ENCODE assay signal across 16 cellular contexts in genomic region chr1:22487781-22488180, GRCh38. TPM values are rescaled to one million over a fixed set of nuclear protein-coding genes. Genes with fewer than 3 reads are reported as not detected.
DNase-seq lines count a peak whose midpoint lies in the region; ATAC-seq and TF ChIP-seq lines count a peak whose summit lies in the region.
"Had no signal": no experiment of that assay in that cellular context is flagged by ENCODE, and none has a peak within 500 bp of the region (broad histone marks: within the 10 kb centered on the region; RNA-seq: fewer than 3 reads in every experiment).

No MANE protein-coding gene starts in this region.

- H3K4me1 ChIP-seq in cardiac muscle cell (ENCODE audit: low read depth) (peaks cover 28% of the 10 kb centered on the region), hepatocyte (ENCODE audit: insufficient read depth) (peaks cover 12% of the 10 kb centered on the region), Caco-2 (no peaks in the 10 kb centered on the region)

- POLR2A ChIA-PET in Caco-2 (lab: Charles Lee), result no interaction called here

- no peaks in the 10 kb centered on the region for H3K9me3 Mint-ChIP-seq in Caco-2 (ENCODE audit: unreplicated experiment)
- H3K9me3 Mint-ChIP-seq: HFFc6 had no signal

- H4K20me1 ChIP-seq in hepatocyte (ENCODE audit: insufficient read depth, poor library complexity, severe bottlenecking), result peaks cover 23% of the 10 kb centered on the region

- no peaks in the 10 kb centered on the region for H3K27me3 ChIP-seq in cardiac muscle cell
- H3K27me3 ChIP-seq in hepatocyte, result no peaks in the 10 kb centered on the region
- H3K27me3 ChIP-seq in Caco-2 (replicated peaks; ENCODE audit: control insufficient read depth, insufficient read depth, low read length), result no peaks in the 10 kb centered on the region
- H3K27me3 ChIP-seq: BLaER1 treated with 17β-estradiol and CSF1 and Interleukin-3, amounts not matched to agents 10 nM and 100 nM had no signal

- no peak overlapping the region for H3K4me3 ChIP-seq in cardiac muscle cell
- H3K4me3 ChIP-seq in fibroblast of pulmonary artery (replicated peaks; ENCODE audit: low read depth, low read length), result no peak overlapping the region
- no peak overlapping the region for H3K4me3 ChIP-seq in hepatocyte
- no peak overlapping the region for H3K4me3 ChIP-seq in Caco-2 (ENCODE audit: low read depth, low read length)
- H3K4me3 ChIP-seq: BLaER1 treated with 17β-estradiol and CSF1 and Interleukin-3, amounts not matched to agents 10 nM and 100 nM had no signal

- H3K27ac Mint-ChIP-seq in Caco-2 (ENCODE audit: unreplicated experiment), result no peak overlapping the region
- H3K27ac Mint-ChIP-seq: HFFc6 had no signal

- H3K27me3 Mint-ChIP-seq in Caco-2 (ENCODE audit: insufficient read depth, unreplicated experiment), result no peaks in the 10 kb centered on the region

- TF ChIP-seq CTCF in cardiac muscle cell (IDR thresholded peaks at IDR 0.05; ENCODE audit: low read depth, low read length) (no peak), fibroblast of pulmonary artery (IDR thresholded peaks at IDR 0.05; ENCODE audit: low read length, missing control alignments) (no peak), hepatocyte (IDR thresholded peaks at IDR 0.05; ENCODE audit: poor library complexity) (no peak), Caco-2 (IDR thresholded peaks at IDR 0.05; ENCODE audit: insufficient read depth in 1 of 2, low read depth in 1 of 2, low read length in 1 of 2, severe bottlenecking in 1 of 2, unreplicated experiment in 1 of 2) (no peak)

- no peaks in the 10 kb centered on the region for H3K36me3 Mint-ChIP-seq in Caco-2 (ENCODE audit: insufficient read depth, unreplicated experiment)

- H3K4me2 ChIP-seq in hepatocyte, result peak overlapping the region; percentile 27
- H3K4me2 ChIP-seq: BLaER1 treated with 17β-estradiol and CSF1 and Interleukin-3, amounts not matched to agents 10 nM and 100 nM had no signal

- H3K27ac ChIP-seq in cardiac muscle cell, result peak overlapping the region; percentile 82
- peak overlapping the region; percentile 68 for H3K27ac ChIP-seq in hepatocyte
- H3K27ac ChIP-seq: BLaER1 treated with 17β-estradiol and CSF1 and Interleukin-3, amounts not matched to agents 10 nM and 100 nM had no signal

- H3K9me3 ChIP-seq in cardiac muscle cell (ENCODE audit: low read depth) (no peaks in the 10 kb centered on the region), hepatocyte (ENCODE audit: low read depth) (no peaks in the 10 kb centered on the region), Caco-2 (no peaks in the 10 kb centered on the region)

- BruUV-seq in Caco-2 (replicated peaks; lab: Mats Ljungman, UMichigan), result no TSS peak

- H3K4me3 Mint-ChIP-seq in Caco-2 (ENCODE audit: unreplicated experiment), result no peak overlapping the region
- H3K4me3 Mint-ChIP-seq: HFFc6 had no signal

- H3K36me3 ChIP-seq in cardiac muscle cell (no peaks in the 10 kb centered on the region), hepatocyte (replicated peaks; ENCODE audit: insufficient read depth, low read depth) (no peaks in the 10 kb centered on the region), Caco-2 (ENCODE audit: control insufficient read depth, insufficient read depth, low read length) (no peaks in the 10 kb centered on the region; the same call in 1 of the 2 replicates)

- peaks cover 73% of the 10 kb centered on the region for H3K79me2 ChIP-seq in hepatocyte

- WGBS in hepatocyte (ENCODE audit: low lambda C conversion rate, missing lambda C conversion rate), result 54% methylated on average over 5 of the region's 5 CpGs

- H2AFZ ChIP-seq in hepatocyte, result no peak overlapping the region

- DNase-seq in cardiac muscle cell (ENCODE audit: low read depth in 1 of 2, low spot score in 1 of 2) (peak in 1 of 2 donors; percentile 64), cardiac septum (ENCODE audit: low spot score) (no peak), fibroblast of pulmonary artery (ENCODE audit: low read depth) (peak; percentile 66), hepatocyte (ENCODE audit: low spot score) (peak; percentile 30), DMS 273 (lab: John Stamatoyannopoulos, UW; ENCODE audit: unreplicated experiment) (no peak), Caco-2 (no peak), NCI-H1694 treated with DMSO at 0.1 percent for 48 hours (lab: John Stamatoyannopoulos, UW) (no peak)
- DNase-seq: DMS 273 treated with DMSO at 0.1 percent for 48 hours, HFFc6, NCI-H1048, NCI-H146, NCI-H2081 treated with DMSO at 0.1 percent for 48 hours, NCI-H524 treated with DMSO at 0.1 percent for 48 hours, SHP77 treated with DMSO at 0.1 percent for 48 hours had no signal

- no peak for ATAC-seq in HG03097 (IDR thresholded peaks at IDR 0.05; ENCODE audit: low FRiP score, unreplicated experiment)

- no peaks in the 10 kb centered on the region for H3K9me2 ChIP-seq in hepatocyte (replicated peaks; ENCODE audit: insufficient read depth)

- no peaks in the 10 kb centered on the region for H3K4me1 Mint-ChIP-seq in Caco-2 (ENCODE audit: low read depth, unreplicated experiment)

- CTCF ChIA-PET in Caco-2 (lab: Charles Lee), result no interaction called here

- intact Hi-C loops in cardiac septum (cut with DNase I) (no loop called here), Caco-2 (cut with micrococcal nuclease; ENCODE audit: unreplicated experiment) (no loop called here)

RNA-seq across cellular contexts. Expression of gene ZBTB40, which starts 36.1 kb away (rescaled TPM):
- total RNA-seq in cardiac muscle cell (14.1 and 18.1 TPM in 2 replicates), cardiac septum (12.9 TPM), hepatocyte (17.7 and 18.1 TPM in 2 replicates), Caco-2 (2022) (20.4 and 20.8 TPM in 2 replicates)
- polyA plus RNA-seq in cardiac muscle cell (8.3 and 8.5 TPM in 2 replicates), hepatocyte (7.3 and 8.0 TPM in 2 replicates)

Comparison
In these comparisons a context has a peak if more than half of its experiments do, and no peak if none do; other contexts are left out.
1. DNase-seq: peak in fibroblast of pulmonary artery (single experiment) and hepatocyte (single experiment); none in cardiac septum (single experiment), DMS 273 (single experiment), Caco-2 (0 of 2) and NCI-H1694 treated with DMSO at 0.1 percent for 48 hours (single experiment).